In the genomic region with DNA sequence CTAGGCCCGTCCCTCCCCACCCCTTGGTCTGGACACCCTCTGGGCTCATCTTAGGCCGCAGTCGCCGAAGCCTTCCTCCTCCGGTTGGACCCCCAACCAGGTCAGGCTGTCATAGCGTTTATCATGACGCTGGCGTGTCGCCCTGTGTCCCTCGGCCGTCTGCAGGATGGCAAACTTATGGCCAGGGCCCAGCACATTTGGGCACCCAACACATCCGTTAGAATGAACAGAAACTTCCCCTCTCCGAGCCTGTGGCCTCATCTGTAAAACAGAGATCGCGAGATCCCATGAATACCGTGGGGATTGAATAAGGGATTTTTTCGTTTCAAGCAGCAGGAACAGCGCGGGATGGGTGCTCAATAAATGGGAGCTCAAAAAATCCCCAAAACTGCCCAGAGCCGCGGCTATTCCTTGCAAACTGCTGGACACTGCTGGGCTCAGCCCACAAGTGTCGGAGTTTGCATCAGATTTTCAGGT, we compare ENCODE assay signal across 8 cellular contexts. TPM values are rescaled to one million over a fixed set of nuclear protein-coding genes. Genes with fewer than 3 reads are reported as not detected.
DNase-seq lines count a peak whose midpoint lies in the region; ATAC-seq and TF ChIP-seq lines count a peak whose summit lies in the region.

No MANE protein-coding gene starts in this region.

- H3K79me2 ChIP-seq in GM23248 (ENCODE audit: insufficient read depth): peaks cover 69% of the 10 kb centered on the region

- ATAC-seq in activated T-helper 17 cell treated with anti-CD3 and anti-CD28 coated beads, Interleukin-2, amount 50 U/mL, for 72 hours (replicated peaks): peak; percentile 40
- peak; percentile 6 to 28 (median 18) for ATAC-seq in heart left ventricle

- no peak for TF ChIP-seq CTCF in heart left ventricle (IDR thresholded peaks at IDR 0.05)

- no peaks in the 10 kb centered on the region for H3K36me3 ChIP-seq in GM23248 (ENCODE audit: low read depth)
- peaks cover 0 to 14% (median 6%) of the 10 kb centered on the region in 9 donors for H3K36me3 ChIP-seq in heart left ventricle
- H3K36me3 ChIP-seq in rectal smooth muscle tissue (ENCODE audit: control insufficient read depth, insufficient read depth, low read length): no peaks in the 10 kb centered on the region

- H3K9me3 ChIP-seq in GM23248 (ENCODE audit: low read depth) (no peaks in the 10 kb centered on the region), heart left ventricle (no peaks in the 10 kb centered on the region)

- intact Hi-C loops in heart left ventricle (cut with DNase I): no loop called here

- peak overlapping the region; percentile 68 for H2AFZ ChIP-seq in GM23248

- H3K4me1 ChIP-seq in GM23248 (ENCODE audit: insufficient read depth): peaks cover 12% of the 10 kb centered on the region; the same call in 1 of the 2 replicates
- peaks cover 0 to 48% (median 28%) of the 10 kb centered on the region in 12 donors for H3K4me1 ChIP-seq in heart left ventricle
- peaks cover 19% of the 10 kb centered on the region for H3K4me1 ChIP-seq in rectal smooth muscle tissue (ENCODE audit: control insufficient read depth, insufficient read depth, low read length)

- H3K27me3 ChIP-seq in GM23248 (replicated peaks; ENCODE audit: insufficient read depth) (no peaks in the 10 kb centered on the region), heart left ventricle (no peaks in the 10 kb centered on the region), rectal smooth muscle tissue (ENCODE audit: control insufficient read depth, insufficient read depth, low read length) (no peaks in the 10 kb centered on the region)

- H3K36me3 Mint-ChIP-seq in activated T-cell treated with anti-CD3 and anti-CD28 coated beads, Interleukin-2, amount 50 U/mL, for 24 hours (ENCODE audit: low read depth): peaks cover 52% of the 10 kb centered on the region
- H3K36me3 Mint-ChIP-seq in activated T-helper 17 cell treated with anti-CD3 and anti-CD28 coated beads, Interleukin-2, amount 50 U/mL, for 72 hours (ENCODE audit: low read depth): peaks cover 37% of the 10 kb centered on the region

- no peaks in the 10 kb centered on the region for H3K9me2 ChIP-seq in GM23248 (ENCODE audit: insufficient read depth)

- H3K27ac ChIP-seq in GM23248 (peak overlapping the region; percentile 98), heart left ventricle (peak overlapping the region; percentile 85 to 98 (median 92)), rectal smooth muscle tissue (ENCODE audit: low read depth, low read length) (peak overlapping the region; percentile 93)

- peak overlapping the region; percentile 99 for H3K27ac Mint-ChIP-seq in activated T-cell treated with anti-CD3 and anti-CD28 coated beads, Interleukin-2, amount 50 U/mL, for 24 hours
- H3K27ac Mint-ChIP-seq in activated T-helper 17 cell treated with anti-CD3 and anti-CD28 coated beads, Interleukin-2, amount 50 U/mL, for 72 hours: peak overlapping the region; percentile 99

- H3K27me3 Mint-ChIP-seq in activated T-cell treated with anti-CD3 and anti-CD28 coated beads, Interleukin-2, amount 50 U/mL, for 24 hours: no peaks in the 10 kb centered on the region
- H3K27me3 Mint-ChIP-seq in activated T-helper 17 cell treated with anti-CD3 and anti-CD28 coated beads, Interleukin-2, amount 50 U/mL, for 72 hours: no peaks in the 10 kb centered on the region

- H4K20me1 ChIP-seq in GM23248 (ENCODE audit: insufficient read depth): no peaks in the 10 kb centered on the region

- H3K4me3 Mint-ChIP-seq in activated T-cell treated with anti-CD3 and anti-CD28 coated beads, Interleukin-2, amount 50 U/mL, for 24 hours: peak overlapping the region; percentile 99
- peak overlapping the region; percentile 99 for H3K4me3 Mint-ChIP-seq in activated T-helper 17 cell treated with anti-CD3 and anti-CD28 coated beads, Interleukin-2, amount 50 U/mL, for 72 hours

- WGBS in GM23248 (ENCODE audit: low coverage in 1 of 2, low lambda C conversion rate in 2 of 2, missing lambda C conversion rate in 2 of 2), 2 experiments: 3% methylated on average over 21 to 22 of the region's 22 CpGs
- 3 to 7% (median 5%) methylated on average over 22 of the region's 22 CpGs for WGBS in heart left ventricle, 4 donors

- H3K9me3 Mint-ChIP-seq in activated T-cell treated with anti-CD3 and anti-CD28 coated beads, Interleukin-2, amount 50 U/mL, for 24 hours: no peaks in the 10 kb centered on the region
- H3K9me3 Mint-ChIP-seq in activated T-helper 17 cell treated with anti-CD3 and anti-CD28 coated beads, Interleukin-2, amount 50 U/mL, for 72 hours: no peaks in the 10 kb centered on the region

- in situ Hi-C loops in GM23248 (cut with MboI): no loop called here

- no peak for DNase-seq in activated T-cell treated with anti-CD3 and anti-CD28 coated beads, Interleukin-2, amount 50 U/mL, for 24 hours
- DNase-seq in activated T-cell treated with anti-CD3 and anti-CD28 coated beads, Interleukin-2, amount 50 U/mL, for 48 hours: no peak
- DNase-seq in GM23248: peak; percentile 93
- peak; percentile 16 to 23 for DNase-seq in Kasumi-1 (lab: John Stamatoyannopoulos, UW)
- peak in 2 of 5 donors; percentile 53 to 64 for DNase-seq in heart left ventricle
- no peak for DNase-seq in NCI-H187 (lab: John Stamatoyannopoulos, UW)

- H3F3A ChIP-seq in GM23248 (ENCODE audit: insufficient read depth): peaks cover 20% of the 10 kb centered on the region

- peaks cover 42% of the 10 kb centered on the region for H3K4me1 Mint-ChIP-seq in activated T-cell treated with anti-CD3 and anti-CD28 coated beads, Interleukin-2, amount 50 U/mL, for 24 hours (ENCODE audit: low read depth)
- peaks cover 14% of the 10 kb centered on the region for H3K4me1 Mint-ChIP-seq in activated T-helper 17 cell treated with anti-CD3 and anti-CD28 coated beads, Interleukin-2, amount 50 U/mL, for 72 hours

- no peak for TF ChIP-seq POLR2A in heart left ventricle (IDR thresholded peaks at IDR 0.05)

- peak overlapping the region; percentile 93 for H3K4me3 ChIP-seq in GM23248
- H3K4me3 ChIP-seq in heart left ventricle: peak overlapping the region; percentile 75 to 100 (median 88)
- peak overlapping the region; percentile 78 for H3K4me3 ChIP-seq in rectal smooth muscle tissue (ENCODE audit: low read length)

- H3K9ac ChIP-seq in GM23248: peak overlapping the region; percentile 99
- H3K9ac ChIP-seq in rectal smooth muscle tissue (ENCODE audit: low read length): peak overlapping the region; percentile 59

- H3K4me2 ChIP-seq in GM23248 (ENCODE audit: unreplicated experiment): peak overlapping the region; percentile 82

RNA-seq across cellular contexts. Expression of a gene that starts 0.6 kb away (rescaled TPM):
- 44.5 and 48.7 TPM in 2 replicates for total RNA-seq in GM23248 (2014; rRNA removed; shearing (Covaris generic))
- polyA plus RNA-seq in GM23248 (2016; fragmentation: Nextera tagmentation; extraction: Ambion mirVana) (31.1 and 31.2 TPM in 2 replicates), heart left ventricle (10 to 100 TPM; 14.9 to 17.3 TPM)
- total RNA-seq in activated T-helper 17 cell treated with anti-CD3 and anti-CD28 coated beads, Interleukin-2, amount 50 U/mL, for 72 hours: 10 to 100 TPM; 38.7 to 51.9 TPM
- total RNA-seq in heart left ventricle: 10 to 100 TPM in 7 of 9 donors, 1 to 10 TPM in 2; 8.4 to 31.9 (median 12.0) TPM

Comparison
In these comparisons a context has a peak if more than half of its experiments do, and no peak if none do; other contexts are left out.
1. DNase-seq: peak in GM23248 (single experiment) and Kasumi-1 (2 of 2); none in activated T-cell treated with anti-CD3 and anti-CD28 coated beads, Interleukin-2, amount 50 U/mL, for 24 hours (single experiment), activated T-cell treated with anti-CD3 and anti-CD28 coated beads, Interleukin-2, amount 50 U/mL, for 48 hours (0 of 2) and NCI-H187 (0 of 2).
2. Peak in every context shown above with its lines, with median percentiles within 50 percentile points of each other: H3K27ac ChIP-seq and H3K4me3 ChIP-seq.